9 cellular contexts compared by ENCODE assay signal in the genomic region with DNA sequence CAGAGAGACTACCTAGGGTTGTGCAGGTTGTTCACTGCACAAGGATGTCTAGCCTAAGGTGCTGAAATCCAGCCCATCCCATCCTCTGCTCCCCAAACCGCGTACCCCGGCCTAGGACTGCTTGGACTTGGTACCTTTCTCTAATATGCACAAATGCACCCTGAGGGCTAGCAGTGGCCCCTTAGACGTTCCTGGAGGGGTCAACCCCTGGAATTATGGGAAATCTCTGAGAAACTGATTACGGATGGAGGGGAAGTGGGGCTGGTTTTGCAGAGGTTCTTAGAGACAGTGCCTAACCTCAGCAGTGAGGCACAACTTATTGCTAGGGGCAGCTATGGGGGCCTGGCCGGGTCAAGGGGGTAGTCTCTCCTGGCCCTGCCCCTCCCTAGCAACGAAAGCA. TPM values are rescaled to one million over a fixed set of nuclear protein-coding genes. Genes with fewer than 3 reads are reported as not detected.
DNase-seq lines count a peak whose midpoint lies in the region; ATAC-seq and TF ChIP-seq lines count a peak whose summit lies in the region.
"Had no signal": no experiment of that assay in that cellular context is flagged by ENCODE, and none has a peak within 500 bp of the region (broad histone marks: within the 10 kb centered on the region; RNA-seq: fewer than 3 reads in every experiment).

No MANE protein-coding gene starts in this region.

- no peaks in the 10 kb centered on the region for H3K36me3 ChIP-seq in CD8-positive, alpha-beta T cell (ENCODE audit: insufficient read depth, low read length)
- H3K36me3 ChIP-seq in Peyer's patch: peaks cover 0 to 3% (median 0%) of the 10 kb centered on the region in 3 donors

- TF ChIP-seq POLR2A in Peyer's patch (IDR thresholded peaks at IDR 0.05): no peak

- CTCF ChIA-PET in CD8-positive, alpha-beta T cell (lab: Charles Lee): interaction anchor here (2.2 to 5.2 kb wide), 2 partner anchors 27 to 32 kb away, joined by 7 to 44 read pairs; partner anchors contain the start of genes CCDC85B and FIBP

- H3K27ac ChIP-seq in CD8-positive, alpha-beta T cell (ENCODE audit: low read depth, low read length): no peak overlapping the region
- H3K27ac ChIP-seq in Peyer's patch (peak overlapping the region; percentile 25 to 98 (median 78)), epithelial cell of prostate (peak overlapping the region; percentile 99)

- peaks cover 42% of the 10 kb centered on the region for H3K4me1 Mint-ChIP-seq in CD8-positive, alpha-beta T cell (ENCODE audit: low read depth)
- peaks cover 6% of the 10 kb centered on the region for H3K4me1 Mint-ChIP-seq in progenitor cell of endocrine pancreas (ENCODE audit: low read depth)

- peaks cover 17% of the 10 kb centered on the region for H3K36me3 Mint-ChIP-seq in CD8-positive, alpha-beta T cell
- no peaks in the 10 kb centered on the region for H3K36me3 Mint-ChIP-seq in progenitor cell of endocrine pancreas (ENCODE audit: insufficient read depth)

- POLR2A ChIA-PET in CD8-positive, alpha-beta T cell (lab: Charles Lee): interaction anchor here (1.0 kb wide), 1 partner anchor 28 kb away, joined by 3 read pairs; the partner anchor contains the start of gene FIBP

- H3K4me3 Mint-ChIP-seq in CD8-positive, alpha-beta T cell: peak overlapping the region; percentile 91
- peak overlapping the region; percentile 66 for H3K4me3 Mint-ChIP-seq in progenitor cell of endocrine pancreas (ENCODE audit: low read depth)

- peaks cover 41% of the 10 kb centered on the region for H3K4me1 ChIP-seq in CD8-positive, alpha-beta T cell (ENCODE audit: insufficient read depth, low read length)
- H3K4me1 ChIP-seq in Peyer's patch: peaks cover 2 to 51% (median 21%) of the 10 kb centered on the region in 4 donors

- no peak for TF ChIP-seq CTCF in CD8-positive, alpha-beta T cell (IDR thresholded peaks at IDR 0.05)
- TF ChIP-seq CTCF in Peyer's patch (IDR thresholded peaks at IDR 0.05): no peak
- TF ChIP-seq CTCF in progenitor cell of endocrine pancreas (IDR thresholded peaks at IDR 0.05; ENCODE audit: unreplicated experiment): no peak

- intact Hi-C loops in CD8-positive, alpha-beta T cell (cut with DNase I, micrococcal nuclease): no loop called here

- peak overlapping the region; percentile 72 for H3K27ac Mint-ChIP-seq in CD8-positive, alpha-beta T cell
- no peak overlapping the region for H3K27ac Mint-ChIP-seq in progenitor cell of endocrine pancreas

- no peaks in the 10 kb centered on the region for H3K9me3 ChIP-seq in CD8-positive, alpha-beta T cell (ENCODE audit: low read length)
- H3K9me3 ChIP-seq in Peyer's patch: no peaks in the 10 kb centered on the region

- H3K27me3 ChIP-seq in CD8-positive, alpha-beta T cell (ENCODE audit: insufficient read depth, low read length): no peaks in the 10 kb centered on the region
- H3K27me3 ChIP-seq in Peyer's patch: no peaks in the 10 kb centered on the region

- H3K9me3 Mint-ChIP-seq in CD8-positive, alpha-beta T cell: no peaks in the 10 kb centered on the region
- no peaks in the 10 kb centered on the region for H3K9me3 Mint-ChIP-seq in progenitor cell of endocrine pancreas (ENCODE audit: low read depth)

- H3K4me3 ChIP-seq in CD8-positive, alpha-beta T cell (ENCODE audit: low read depth, low read length): no peak overlapping the region
- H3K4me3 ChIP-seq in Peyer's patch: no peak overlapping the region

- no peaks in the 10 kb centered on the region for H3K27me3 Mint-ChIP-seq in CD8-positive, alpha-beta T cell (ENCODE audit: low read depth)
- H3K27me3 Mint-ChIP-seq in progenitor cell of endocrine pancreas: peaks cover 5% of the 10 kb centered on the region

- no peak for DNase-seq in CD8-positive, alpha-beta T cell
- DNase-seq in Peyer's patch: no peak
- DNase-seq in epithelial cell of prostate (ENCODE audit: low read depth, low spot score): no peak
- DNase-seq in progenitor cell of endocrine pancreas (ENCODE audit: low spot score, unreplicated experiment): no peak
- no peak for DNase-seq in NCI-H345 (lab: John Stamatoyannopoulos, UW)
- no peak for DNase-seq in midbrain (lab: John Stamatoyannopoulos, UW)
- no peak for DNase-seq in SKM-1 treated with dmso at 0.1 percent for 144 hours (lab: John Stamatoyannopoulos, UW; ENCODE audit: unreplicated experiment)
- DNase-seq: small intestine had no signal

- no peak for ATAC-seq in CD8-positive, alpha-beta T cell
- no peak for ATAC-seq in GM19351 (IDR thresholded peaks at IDR 0.05; ENCODE audit: unreplicated experiment)

RNA-seq across cellular contexts. Expression of gene C11orf68, which starts 2.5 kb away (rescaled TPM):
- total RNA-seq in CD8-positive, alpha-beta T cell: 10 to 100 TPM; 12.3 TPM
- total RNA-seq in Peyer's patch: 10 to 100 TPM in 2 of 4 donors, 1 to 10 TPM in 2; 8.3 to 20.6 (median 12.1) TPM
- 23.9 and 28.6 TPM in 2 replicates for total RNA-seq in progenitor cell of endocrine pancreas

RNA-seq across cellular contexts. Expression of gene DRAP1, which starts 2.8 kb away (rescaled TPM):
- total RNA-seq in CD8-positive, alpha-beta T cell: 10 to 100 TPM; 62.2 to 63.1 TPM
- total RNA-seq in Peyer's patch (100 to 1,000 TPM in 1 of 4 donors, 10 to 100 TPM in 3; 32.6 to 112 (median 57.5) TPM), progenitor cell of endocrine pancreas (61.5 and 65.8 TPM in 2 replicates)

RNA-seq across cellular contexts. Expression of gene FOSL1, which starts 16.2 kb away (rescaled TPM):
- total RNA-seq in CD8-positive, alpha-beta T cell: 1 to 10 TPM; 2.0 to 4.0 TPM
- total RNA-seq in Peyer's patch (1 to 10 TPM in 3 of 4 donors, not detected in 1; 1.5 to 7.4 (median 1.7) TPM), progenitor cell of endocrine pancreas (1.7 and 2.6 TPM in 2 replicates)

RNA-seq across cellular contexts. Expression of gene CCDC85B, which starts 25.9 kb away (rescaled TPM):
- total RNA-seq in CD8-positive, alpha-beta T cell: 10 to 100 TPM; 25.6 to 27.4 TPM
- total RNA-seq in Peyer's patch: 10 to 100 TPM in 1 of 4 donors, 1 to 10 TPM in 3; 3.5 to 12.4 (median 7.4) TPM
- 7.4 and 7.9 TPM in 2 replicates for total RNA-seq in progenitor cell of endocrine pancreas

RNA-seq across cellular contexts. Expression of gene FIBP, which starts 28.1 kb away (rescaled TPM):
- 10 to 100 TPM; 16.5 to 19.3 TPM for total RNA-seq in CD8-positive, alpha-beta T cell
- 100 to 1,000 TPM; 100 to 173 (median 122) TPM for total RNA-seq in Peyer's patch
- total RNA-seq in progenitor cell of endocrine pancreas: 67.7 and 77.8 TPM in 2 replicates
